Comparison of ENCODE assay signal across 20 cellular contexts in the genomic region with DNA sequence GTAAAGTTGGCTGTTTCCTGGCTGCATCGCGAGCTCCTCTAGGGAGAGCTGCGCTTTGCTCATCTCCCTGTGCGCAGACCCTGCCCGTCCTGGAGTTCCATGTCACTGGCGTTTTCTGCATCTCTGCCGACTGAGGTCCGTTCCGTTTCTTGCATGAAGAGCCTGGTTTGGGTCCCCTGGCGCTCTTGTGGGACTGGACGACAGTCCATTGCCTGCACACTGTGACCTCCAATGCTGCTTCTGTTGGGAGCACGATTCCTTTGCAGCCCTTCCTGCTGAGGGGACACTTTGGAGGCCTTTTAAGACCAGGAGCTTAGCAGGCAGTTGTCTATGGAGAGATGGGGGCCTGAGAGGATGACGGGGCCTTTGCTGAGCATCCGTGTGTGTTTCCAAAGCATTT.
"Had no signal": no experiment of that assay in that cellular context is flagged by ENCODE, and none has a peak within 500 bp of the region (broad histone marks: within the 10 kb centered on the region; RNA-seq: fewer than 3 reads in every experiment).

No MANE protein-coding gene starts in this region.

- DNase-seq: dorsolateral prefrontal cortex; effector CD8-positive, alpha-beta T cell; gastrocnemius medialis; heart right ventricle; hypothalamus; kidney glomerular epithelial cell; mammary epithelial cell; naive thymus-derived CD4-positive, alpha-beta T cell; nucleus accumbens; pancreas; right cardiac atrium; small intestine; stimulated activated CD4-positive, alpha-beta T cell treated with anti-CD3 and anti-CD28 coated beads, Interleukin-2, amount 100 ng/mL, for 48 hours; tibial artery; uterus had no signal

- H3K9me3 ChIP-seq: gastrocnemius medialis, heart right ventricle, pancreas, tibial artery, upper lobe of left lung, uterus had no signal

- ATAC-seq: esophagus mucosa; gastrocnemius medialis; heart right ventricle; naive thymus-derived CD4-positive, alpha-beta T cell; pancreas; right cardiac atrium had no signal

- H3K27ac Mint-ChIP-seq: progenitor cell of endocrine pancreas; stimulated activated naive CD8-positive, alpha-beta T cell treated with anti-CD3 and anti-CD28 coated beads, Interleukin-15, Interleukin-2, amounts not matched to agents 100 ng/mL and 50 ng/mL, for 24 hours had no signal

- H3K27me3 Mint-ChIP-seq: naive thymus-derived CD4-positive, alpha-beta T cell; progenitor cell of endocrine pancreas; stimulated activated naive CD8-positive, alpha-beta T cell treated with anti-CD3 and anti-CD28 coated beads, Interleukin-15, Interleukin-2, amounts not matched to agents 100 ng/mL and 50 ng/mL, for 24 hours had no signal

- H3K4me3 ChIP-seq: coronary artery, dorsolateral prefrontal cortex, gastrocnemius medialis, heart right ventricle, pancreas, tibial artery, upper lobe of left lung, uterus had no signal

- H3K4me1 ChIP-seq: pancreas, tibial artery, uterus had no signal

- H3K9me3 Mint-ChIP-seq: stimulated activated naive CD8-positive, alpha-beta T cell treated with anti-CD3 and anti-CD28 coated beads, Interleukin-15, Interleukin-2, amounts not matched to agents 100 ng/mL and 50 ng/mL, for 24 hours had no signal

- H3K36me3 ChIP-seq: pancreas, upper lobe of left lung, uterus had no signal

- H3K27me3 ChIP-seq: dorsolateral prefrontal cortex, gastrocnemius medialis, heart right ventricle, pancreas, tibial artery, upper lobe of left lung, uterus had no signal

- H3K27ac ChIP-seq: coronary artery, gastrocnemius medialis, pancreas, tibial artery, uterus had no signal

- H3K4me3 Mint-ChIP-seq: naive thymus-derived CD4-positive, alpha-beta T cell; stimulated activated naive CD8-positive, alpha-beta T cell treated with anti-CD3 and anti-CD28 coated beads, Interleukin-15, Interleukin-2, amounts not matched to agents 100 ng/mL and 50 ng/mL, for 24 hours had no signal
